ENCODE assay signal across 13 cellular contexts in the genomic region with DNA sequence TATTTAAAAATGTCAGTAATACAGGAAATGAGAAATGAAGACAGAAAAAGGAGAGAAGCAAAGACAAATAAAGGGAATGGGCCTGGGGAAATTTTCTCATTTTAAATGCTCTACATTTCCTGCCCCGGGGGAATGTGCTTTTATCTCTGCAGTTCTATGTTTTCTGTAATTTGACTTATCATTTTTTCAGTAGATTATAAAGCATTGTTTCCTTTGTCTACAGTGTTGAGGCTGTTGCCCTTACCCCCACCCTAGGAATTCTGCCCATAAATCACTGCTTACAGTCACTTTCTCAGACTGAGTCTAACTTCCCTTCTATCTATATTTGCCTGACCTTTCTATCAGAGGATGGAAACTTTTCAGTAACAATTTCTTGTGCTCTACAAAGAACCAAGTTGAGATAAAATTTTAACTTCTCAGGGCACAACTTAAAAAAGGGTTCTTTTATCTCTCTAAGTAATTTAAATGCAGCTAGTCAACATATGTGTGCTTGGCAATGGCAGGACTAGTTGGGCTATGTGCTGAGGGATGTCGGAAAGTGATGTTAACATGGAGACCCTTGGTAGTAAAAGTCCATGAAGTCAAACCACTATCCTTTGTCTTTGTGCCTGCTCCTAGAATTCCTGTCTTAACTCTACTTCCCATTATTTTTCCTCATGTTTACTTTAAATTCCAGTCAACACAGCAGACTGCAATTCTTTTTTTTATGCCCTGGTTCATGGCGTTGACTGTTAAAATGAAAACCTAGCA.
DNase-seq lines count a peak whose midpoint lies in the region; ATAC-seq, FAIRE-seq and TF ChIP-seq lines count a peak whose summit lies in the region.
"Had no signal": no experiment of that assay in that cellular context is flagged by ENCODE, and none has a peak within 500 bp of the region (broad histone marks: within the 10 kb centered on the region; RNA-seq: fewer than 3 reads in every experiment).

No MANE protein-coding gene starts in this region.

- H3K27ac ChIP-seq in A673 (ENCODE audit: low read depth, low read length, poor library complexity, severe bottlenecking) (peak overlapping the region; percentile 18), K562 (ENCODE audit: extremely low read depth, low read depth, low read length) (no peak overlapping the region)

- 2% methylated on average over 3 of the region's 3 CpGs for WGBS in K562 (ENCODE audit: insufficient coverage, low coverage, missing lambda C conversion rate)

- no peak for FAIRE-seq in K562 (lab: Jason Lieb, UNC)
- FAIRE-seq: colon had no signal

- TF ChIP-seq CTCF in A673 (conservative IDR thresholded peaks at IDR 0.05; ENCODE audit: low read depth, low read length) (no peak), K562 (IDR thresholded peaks at IDR 0.05 in 2 of 3, conservative IDR thresholded peaks at IDR 0.05 in 1 of 3; ENCODE audit: insufficient read depth in 2 of 3, low read depth in 1 of 3, low read length in 3 of 3) (no peak), GM20000 (IDR thresholded peaks at IDR 0.05; ENCODE audit: extremely low read depth, missing control alignments) (no peak)

- no peaks in the 10 kb centered on the region for H3K79me2 ChIP-seq in K562 (ENCODE audit: control insufficient read depth, insufficient read depth, low read length)

- H3K27me3 ChIP-seq in A673 (replicated peaks; ENCODE audit: insufficient read depth, low read depth, low read length, poor library complexity) (no peaks in the 10 kb centered on the region), K562 (ENCODE audit: control insufficient read depth in 2 of 2, insufficient read depth in 2 of 2, low read length in 2 of 2) (no peaks in the 10 kb centered on the region)

- H3K36me3 ChIP-seq in A673 (ENCODE audit: insufficient read depth, low read length, poor library complexity, severe bottlenecking) (no peaks in the 10 kb centered on the region), K562 (ENCODE audit: control insufficient read depth, insufficient read depth, low read length) (no peaks in the 10 kb centered on the region)

- no peak for TF ChIP-seq RAD21 in K562 (CRISPR knock-in tag; conservative IDR thresholded peaks at IDR 0.05 in 1 of 2, IDR thresholded peaks at IDR 0.05 in 1 of 2)

- CTCF ChIA-PET in A673 (lab: Charles Lee) (interaction anchor here (0.7 kb wide), 1 partner anchor 37 kb away, joined by 3 read pairs; no protein-coding TSS in a partner anchor), K562 (lab: Yijun Ruan, JAX; ENCODE audit: low intra/inter-chr PET ratio) (no interaction called here)

- no peak overlapping the region for H2AFZ ChIP-seq in K562 (ENCODE audit: low read depth, low read length)

- ATAC-seq in K562, result no peak
- no peak for ATAC-seq in activated T-cell treated with anti-CD3 and anti-CD28 coated beads, Interleukin-2, amount 50 U/mL, for 4 hours
- ATAC-seq: activated T-cell treated with anti-CD3 and anti-CD28 coated beads, Interleukin-2, amount 50 U/mL, for 72 hours had no signal

- no peak for TF ChIP-seq EP300 in K562 (IDR thresholded peaks at IDR 0.05; ENCODE audit: low read length)

- H3K4me3 Mint-ChIP-seq in activated T-cell treated with anti-CD3 and anti-CD28 coated beads, Interleukin-2, amount 50 U/mL, for 4 hours, result no peak overlapping the region
- H3K4me3 Mint-ChIP-seq: activated T-cell treated with anti-CD3 and anti-CD28 coated beads, Interleukin-2, amount 50 U/mL, for 72 hours had no signal

- peak; percentile 96 for DNase-seq in A673 (ENCODE audit: low spot score)
- DNase-seq in HuH-7 (ENCODE audit: low spot score), result peak; percentile 7
- DNase-seq in K562 (ENCODE audit: extremely low read depth in 1 of 4, low spot score in 3 of 4), result no peak
- peak; percentile 75 for DNase-seq in kidney glomerular epithelial cell (lab: John Stamatoyannopoulos, UW)
- no peak for DNase-seq in GM20000 (ENCODE audit: low spot score)
- DNase-seq in activated T-cell treated with anti-CD3 and anti-CD28 coated beads, Interleukin-2, amount 50 U/mL, for 4 hours, result no peak
- no peak for DNase-seq in NCI-H774 (lab: John Stamatoyannopoulos, UW)
- DNase-seq in NCI-H2107 treated with DMSO at 0.1 percent for 48 hours (lab: John Stamatoyannopoulos, UW; ENCODE audit: unreplicated experiment), result no peak
- DNase-seq: activated T-cell treated with anti-CD3 and anti-CD28 coated beads, Interleukin-2, amount 50 U/mL, for 72 hours; NCI-H2029; stimulated activated CD4-positive, alpha-beta T cell treated with anti-CD3 and anti-CD28 coated beads, Interleukin-4, amount 100 ng/mL, for 1 hour; substantia nigra had no signal

- H3K4me3 ChIP-seq in A673 (ENCODE audit: low read depth, low read length, poor library complexity, severe bottlenecking) (no peak overlapping the region), K562 (no peak overlapping the region)

- intact Hi-C loops in A673 (cut with micrococcal nuclease; ENCODE audit: unreplicated experiment), result loop anchor here (5.0 kb wide), 1 partner anchor 93 kb away; no protein-coding TSS in a partner anchor
- intact Hi-C loops in K562 (cut with micrococcal nuclease), result no loop called here

- H3K9me3 ChIP-seq in A673 (ENCODE audit: low read depth, low read length, poor library complexity, severe bottlenecking) (peaks cover 17% of the 10 kb centered on the region), K562 (replicated peaks; ENCODE audit: control insufficient read depth, insufficient read depth, low read depth, low read length) (no peaks in the 10 kb centered on the region)

- H4K20me1 ChIP-seq in K562 (replicated peaks; ENCODE audit: control insufficient read depth, insufficient read depth, low read length), result no peaks in the 10 kb centered on the region

- H3K4me2 ChIP-seq in K562 (ENCODE audit: insufficient read depth, low read length), result no peak overlapping the region

- H3K36me3 Mint-ChIP-seq in activated T-cell treated with anti-CD3 and anti-CD28 coated beads, Interleukin-2, amount 50 U/mL, for 4 hours (ENCODE audit: insufficient read depth), result no peaks in the 10 kb centered on the region

- POLR2A ChIA-PET in A673 (lab: Charles Lee; ENCODE audit: low non-redundant PET), result no interaction called here
- POLR2A ChIA-PET in K562 (lab: Yijun Ruan, JAX), result no interaction called here

- no peaks in the 10 kb centered on the region for H3K9me3 Mint-ChIP-seq in activated T-cell treated with anti-CD3 and anti-CD28 coated beads, Interleukin-2, amount 50 U/mL, for 4 hours
- H3K9me3 Mint-ChIP-seq: activated T-cell treated with anti-CD3 and anti-CD28 coated beads, Interleukin-2, amount 50 U/mL, for 72 hours had no signal

- no peak overlapping the region for H3K9ac ChIP-seq in K562 (ENCODE audit: insufficient read depth in 1 of 2, low read depth in 2 of 2, low read length in 2 of 2)

- H3K4me1 ChIP-seq in A673 (ENCODE audit: insufficient read depth, low read length, poor library complexity, severe bottlenecking) (peaks cover 37% of the 10 kb centered on the region), K562 (replicated peaks in 1 of 2; ENCODE audit: control insufficient read depth in 2 of 2, insufficient read depth in 2 of 2, low read length in 2 of 2) (no peaks in the 10 kb centered on the region)

- TF ChIP-seq POLR2A in K562 (conservative IDR thresholded peaks at IDR 0.05), result no peak

- in situ Hi-C loops in K562 (cut with MboI), result no loop called here

- no peaks in the 10 kb centered on the region for H3K27me3 Mint-ChIP-seq in activated T-cell treated with anti-CD3 and anti-CD28 coated beads, Interleukin-2, amount 50 U/mL, for 4 hours (ENCODE audit: low read depth)

- BruUV-seq in A673 (replicated peaks; lab: Mats Ljungman, UMichigan) (no TSS peak), K562 (replicated peaks; lab: Mats Ljungman, UMichigan) (no TSS peak)

- H3K4me1 Mint-ChIP-seq in activated T-cell treated with anti-CD3 and anti-CD28 coated beads, Interleukin-2, amount 50 U/mL, for 4 hours (ENCODE audit: low read depth), result no peaks in the 10 kb centered on the region

- H3K9me1 ChIP-seq in K562 (ENCODE audit: control insufficient read depth, insufficient read depth, low read length), result no peaks in the 10 kb centered on the region

TF ChIP-seq in K562, 482 proteins besides CTCF, POLR2A, EP300 and RAD21:
- TF ChIP-seq TEAD4 (IDR thresholded peaks at IDR 0.05; ENCODE audit: low read length), result peak; percentile 20; the same call in 1 of the 2 replicates
- no peak for TF ChIP-seq TEAD4 (CRISPR knock-in tag; IDR thresholded peaks at IDR 0.05; ENCODE audit: borderline replicate concordance)
- TF ChIP-seq COPS2 (conservative IDR thresholded peaks at IDR 0.05), result no peak
- no peak for TF ChIP-seq SUPT5H (IDR thresholded peaks at IDR 0.05)
- TF ChIP-seq, protein P1, sequence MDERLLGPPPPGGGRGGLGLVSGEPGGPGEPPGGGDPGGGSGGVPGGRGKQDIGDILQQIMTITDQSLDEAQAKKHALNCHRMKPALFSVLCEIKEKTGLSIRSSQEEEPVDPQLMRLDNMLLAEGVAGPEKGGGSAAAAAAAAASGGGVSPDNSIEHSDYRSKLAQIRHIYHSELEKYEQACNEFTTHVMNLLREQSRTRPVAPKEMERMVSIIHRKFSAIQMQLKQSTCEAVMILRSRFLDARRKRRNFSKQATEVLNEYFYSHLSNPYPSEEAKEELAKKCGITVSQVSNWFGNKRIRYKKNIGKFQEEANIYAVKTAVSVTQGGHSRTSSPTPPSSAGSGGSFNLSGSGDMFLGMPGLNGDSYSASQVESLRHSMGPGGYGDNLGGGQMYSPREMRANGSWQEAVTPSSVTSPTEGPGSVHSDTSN (CRISPR knock-in tag; IDR thresholded peaks at IDR 0.05; ENCODE audit: low read depth), result no peak
- TF ChIP-seq, protein P1 (tag; conservative IDR thresholded peaks at IDR 0.05; ENCODE audit: low read depth), result 0 out of 2 replicates have a peak, but pooled peaks have one; percentile 21
- no peak for TF ChIP-seq EZH2 (IDR thresholded peaks at IDR 0.05; ENCODE audit: borderline replicate concordance, low read depth, low read length)

Comparison
In these comparisons a context has a peak if more than half of its experiments do, and no peak if none do; other contexts are left out.
1. DNase-seq: peak in A673 (single experiment), HuH-7 (single experiment) and kidney glomerular epithelial cell (single experiment); none in K562 (0 of 4), GM20000 (single experiment), activated T-cell treated with anti-CD3 and anti-CD28 coated beads, Interleukin-2, amount 50 U/mL, for 4 hours (single experiment), NCI-H774 (single experiment) and NCI-H2107 treated with DMSO at 0.1 percent for 48 hours (single experiment).